In the genomic region with DNA sequence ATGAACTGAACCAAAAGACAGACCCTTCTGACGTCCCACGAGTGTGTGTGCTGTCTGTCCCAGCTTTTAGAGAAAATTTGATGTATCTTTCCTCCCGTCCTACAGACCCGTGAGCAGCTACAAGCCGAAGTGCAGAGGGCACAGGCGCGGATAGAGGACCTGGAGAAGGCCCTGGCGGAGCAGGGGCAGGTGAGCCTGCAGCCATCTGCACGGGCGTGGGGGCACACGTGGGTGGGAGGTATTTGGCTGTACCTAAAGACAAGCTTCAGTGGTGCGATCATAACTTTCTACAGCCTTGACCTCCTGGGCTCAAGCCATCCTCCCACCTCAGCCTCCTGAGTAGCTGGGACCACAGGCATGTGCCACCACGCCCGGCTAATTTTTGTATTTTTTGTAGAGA, we compare ENCODE assay signal across 14 cellular contexts. TPM values are rescaled to one million over a fixed set of nuclear protein-coding genes. Genes with fewer than 3 reads are reported as not detected.
A peak's percentile ranks its signal among the peaks of the same experiment; 100 is the strongest.
DNase-seq lines count a peak whose midpoint lies in the region; ATAC-seq and TF ChIP-seq lines count a peak whose summit lies in the region.
"Had no signal": no experiment of that assay in that cellular context is flagged by ENCODE, and none has a peak within 500 bp of the region (broad histone marks: within the 10 kb centered on the region; RNA-seq: fewer than 3 reads in every experiment).

No MANE protein-coding gene starts in this region.

- H3K27ac Mint-ChIP-seq in activated CD4-positive, alpha-beta T cell treated with anti-CD3 and anti-CD28 coated beads for 36 hours, result no peak overlapping the region
- H3K27ac Mint-ChIP-seq in CD14-positive monocyte, result no peak overlapping the region
- H3K27ac Mint-ChIP-seq in CD8-positive, alpha-beta memory T cell, result no peak overlapping the region
- H3K27ac Mint-ChIP-seq: CD4-positive, alpha-beta T cell had no signal

- no peaks in the 10 kb centered on the region for H3K36me3 Mint-ChIP-seq in activated CD4-positive, alpha-beta T cell treated with anti-CD3 and anti-CD28 coated beads for 36 hours (ENCODE audit: low read depth)
- H3K36me3 Mint-ChIP-seq in CD14-positive monocyte, result no peaks in the 10 kb centered on the region
- no peaks in the 10 kb centered on the region for H3K36me3 Mint-ChIP-seq in CD8-positive, alpha-beta memory T cell

- no peaks in the 10 kb centered on the region for H3K9me3 ChIP-seq in upper lobe of right lung
- no peaks in the 10 kb centered on the region for H3K9me3 ChIP-seq in CD8-positive, alpha-beta memory T cell (ENCODE audit: low read length)
- H3K9me3 ChIP-seq: BLaER1 treated with 17β-estradiol and CSF1 and Interleukin-3, amounts not matched to agents 10 nM and 100 nM had no signal

- DNase-seq in activated CD4-positive, alpha-beta T cell treated with anti-CD3 and anti-CD28 coated beads for 36 hours, result peak; percentile 1
- DNase-seq in activated CD4-positive, alpha-beta T cell treated with anti-CD3 and anti-CD28 coated beads, Interleukin-2, amount 50 U/mL, for 4 hours, result no peak
- DNase-seq in CD14-positive monocyte (ENCODE audit: low spot score) (peak; percentile 27), mesenteric fat pad (ENCODE audit: low spot score) (peak; percentile 76), upper lobe of right lung (peak; percentile 40)
- no peak for DNase-seq in activated CD8-positive, alpha-beta memory T cell treated with anti-CD3 and anti-CD28 coated beads, Interleukin-2, amount 50 U/mL, for 4 hours
- DNase-seq in CD8-positive, alpha-beta memory T cell, result no peak
- DNase-seq: CD4-positive, alpha-beta T cell; DMS79; GM23248 had no signal

- no peak for ATAC-seq in activated CD4-positive, alpha-beta T cell treated with anti-CD3 and anti-CD28 coated beads for 36 hours
- no peak for ATAC-seq in upper lobe of right lung
- ATAC-seq: GM12878, HCT116 had no signal

- no peak overlapping the region for H3K4me3 ChIP-seq in upper lobe of right lung
- H3K4me3 ChIP-seq in CD8-positive, alpha-beta memory T cell (ENCODE audit: low read length), result no peak overlapping the region
- H3K4me3 ChIP-seq: BLaER1 treated with 17β-estradiol and CSF1 and Interleukin-3, amounts not matched to agents 10 nM and 100 nM; GM12878; GM23248 had no signal

- POLR2A ChIA-PET in activated CD4-positive, alpha-beta T cell treated with anti-CD3 and anti-CD28 coated beads for 36 hours (lab: Charles Lee), result no interaction called here
- POLR2A ChIA-PET in CD8-positive, alpha-beta memory T cell (lab: Charles Lee), result no interaction called here

- H3K4me3 Mint-ChIP-seq in activated CD4-positive, alpha-beta T cell treated with anti-CD3 and anti-CD28 coated beads for 36 hours, result no peak overlapping the region
- H3K4me3 Mint-ChIP-seq in CD14-positive monocyte, result no peak overlapping the region
- no peak overlapping the region for H3K4me3 Mint-ChIP-seq in CD8-positive, alpha-beta memory T cell
- H3K4me3 Mint-ChIP-seq: CD4-positive, alpha-beta T cell had no signal

- H3K4me1 ChIP-seq in upper lobe of right lung, result no peaks in the 10 kb centered on the region
- no peaks in the 10 kb centered on the region for H3K4me1 ChIP-seq in CD8-positive, alpha-beta memory T cell (ENCODE audit: insufficient read depth, low read length)

- peaks cover 2% of the 10 kb centered on the region for H3K27me3 Mint-ChIP-seq in activated CD4-positive, alpha-beta T cell treated with anti-CD3 and anti-CD28 coated beads for 36 hours
- peaks cover 6 to 21% (median 12%) of the 10 kb centered on the region in 3 donors for H3K27me3 Mint-ChIP-seq in CD14-positive monocyte (ENCODE audit: low read depth in 3 of 3)
- H3K27me3 Mint-ChIP-seq in CD8-positive, alpha-beta memory T cell, result peaks cover 3 to 6% of the 10 kb centered on the region in 2 donors

- H3K27ac ChIP-seq in upper lobe of right lung, result no peak overlapping the region
- H3K27ac ChIP-seq in CD8-positive, alpha-beta memory T cell (ENCODE audit: low read depth, low read length), result no peak overlapping the region
- H3K27ac ChIP-seq: 22Rv1; BLaER1 treated with 17β-estradiol and CSF1 and Interleukin-3, amounts not matched to agents 10 nM and 100 nM; GM23248 had no signal

- no peaks in the 10 kb centered on the region for H3K9me3 Mint-ChIP-seq in activated CD4-positive, alpha-beta T cell treated with anti-CD3 and anti-CD28 coated beads for 36 hours (ENCODE audit: low read depth)
- no peaks in the 10 kb centered on the region for H3K9me3 Mint-ChIP-seq in CD14-positive monocyte
- no peaks in the 10 kb centered on the region for H3K9me3 Mint-ChIP-seq in CD8-positive, alpha-beta memory T cell
- H3K9me3 Mint-ChIP-seq: CD4-positive, alpha-beta T cell had no signal

- CTCF ChIA-PET in activated CD4-positive, alpha-beta T cell treated with anti-CD3 and anti-CD28 coated beads for 36 hours (lab: Charles Lee), result no interaction called here
- CTCF ChIA-PET in CD8-positive, alpha-beta memory T cell (lab: Charles Lee), result interaction anchor here (1.8 kb wide), 1 partner anchor 260 kb away, joined by 4 read pairs; no protein-coding TSS in a partner anchor

- no peaks in the 10 kb centered on the region for H3K36me3 ChIP-seq in upper lobe of right lung
- H3K36me3 ChIP-seq in CD8-positive, alpha-beta memory T cell (ENCODE audit: insufficient read depth, low read length), result no peaks in the 10 kb centered on the region
- H3K36me3 ChIP-seq: BLaER1 treated with 17β-estradiol and CSF1 and Interleukin-3, amounts not matched to agents 10 nM and 100 nM had no signal

- intact Hi-C loops in activated CD4-positive, alpha-beta T cell treated with anti-CD3 and anti-CD28 coated beads for 36 hours (cut with DNase I, micrococcal nuclease), result no loop called here
- intact Hi-C loops in CD14-positive monocyte (cut with micrococcal nuclease), result no loop called here
- intact Hi-C loops in upper lobe of right lung (cut with DNase I), result no loop called here

- no peaks in the 10 kb centered on the region for H3K4me1 Mint-ChIP-seq in activated CD4-positive, alpha-beta T cell treated with anti-CD3 and anti-CD28 coated beads for 36 hours
- H3K4me1 Mint-ChIP-seq in CD14-positive monocyte, result no peaks in the 10 kb centered on the region
- peaks cover 0 to 6% (median 0%) of the 10 kb centered on the region in 3 donors for H3K4me1 Mint-ChIP-seq in CD8-positive, alpha-beta memory T cell

- TF ChIP-seq CTCF in CD14-positive monocyte (IDR thresholded peaks at IDR 0.05) (no peak), upper lobe of right lung (IDR thresholded peaks at IDR 0.05) (no peak)

- peaks cover 22% of the 10 kb centered on the region for H3K27me3 ChIP-seq in upper lobe of right lung
- H3K27me3 ChIP-seq in CD8-positive, alpha-beta memory T cell (ENCODE audit: insufficient read depth, low read length, poor library complexity, severe bottlenecking), result no peaks in the 10 kb centered on the region

RNA-seq across cellular contexts. Expression of a gene that starts 41.7 kb away (rescaled TPM):
- total RNA-seq in activated CD4-positive, alpha-beta T cell treated with anti-CD3 and anti-CD28 coated beads for 36 hours, result 10 to 100 TPM; 15.0 to 15.2 TPM
- polyA plus RNA-seq in CD14-positive monocyte, result not detected
- total RNA-seq in mesenteric fat pad (1.8 TPM), upper lobe of right lung (1.7 TPM)
- 1 to 10 TPM; 3.2 to 3.3 TPM for total RNA-seq in CD8-positive, alpha-beta memory T cell
- polyA plus RNA-seq in CD8-positive, alpha-beta memory T cell, result not detected

Comparison
In these comparisons a context has a peak if more than half of its experiments do, and no peak if none do; other contexts are left out.
1. DNase-seq: peak in activated CD4-positive, alpha-beta T cell treated with anti-CD3 and anti-CD28 coated beads for 36 hours (single experiment), CD14-positive monocyte (single experiment), mesenteric fat pad (single experiment) and upper lobe of right lung (single experiment); none in activated CD4-positive, alpha-beta T cell treated with anti-CD3 and anti-CD28 coated beads, Interleukin-2, amount 50 U/mL, for 4 hours (0 of 2), activated CD8-positive, alpha-beta memory T cell treated with anti-CD3 and anti-CD28 coated beads, Interleukin-2, amount 50 U/mL, for 4 hours (single experiment) and CD8-positive, alpha-beta memory T cell (0 of 5).